ENCODE assay signal across 1 cellular context in genomic region chr3:139591186-139591585, GRCh38. TPM values are rescaled to one million over a fixed set of nuclear protein-coding genes. Genes with fewer than 3 reads are reported as not detected.
"Had no signal": no experiment of that assay in that cellular context is flagged by ENCODE, and none has a peak within 500 bp of the region (broad histone marks: within the 10 kb centered on the region; RNA-seq: fewer than 3 reads in every experiment).

No MANE protein-coding gene starts in this region.

RNA-seq across cellular contexts. Expression of gene RBP1, which starts 51.6 kb away (rescaled TPM):
- total RNA-seq: natural killer cell had no signal
